17 cellular contexts compared by ENCODE assay signal in the genomic region with DNA sequence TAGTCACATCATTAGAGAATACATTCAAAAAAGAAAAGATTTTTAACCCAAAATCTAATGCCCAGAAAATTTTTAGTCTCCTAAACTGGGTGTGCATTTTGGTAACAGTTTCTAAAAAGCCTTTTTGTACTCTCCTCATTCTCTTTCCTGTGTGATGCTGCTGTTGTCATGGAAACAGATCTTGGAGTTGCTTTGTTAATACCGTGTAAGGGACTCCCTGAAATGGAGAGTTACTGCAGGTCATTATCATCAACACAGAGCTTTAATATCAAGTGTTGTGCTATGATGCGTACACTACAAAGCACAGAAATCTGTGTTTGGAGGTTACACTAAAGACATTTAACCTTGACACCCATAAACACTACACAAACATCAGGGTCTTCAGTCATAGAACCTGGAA.
A peak's percentile ranks its signal among the peaks of the same experiment; 100 is the strongest.
DNase-seq lines count a peak whose midpoint lies in the region; ATAC-seq and TF ChIP-seq lines count a peak whose summit lies in the region.
"Had no signal": no experiment of that assay in that cellular context is flagged by ENCODE, and none has a peak within 500 bp of the region (broad histone marks: within the 10 kb centered on the region; RNA-seq: fewer than 3 reads in every experiment).

No MANE protein-coding gene starts in this region.

- no peak for ATAC-seq in naive thymus-derived CD4-positive, alpha-beta T cell
- no peak for ATAC-seq in heart right ventricle
- ATAC-seq: activated T-cell treated with anti-CD3 and anti-CD28 coated beads, Interleukin-2, amount 50 U/mL, for 72 hours; CD8-positive, alpha-beta T cell; left cardiac atrium had no signal

- H4K20me1 ChIP-seq in Karpas-422 (ENCODE audit: insufficient read depth, low read depth, low read length) (no peaks in the 10 kb centered on the region), PC-9 (ENCODE audit: insufficient read depth) (no peaks in the 10 kb centered on the region)

- H3K4me3 ChIP-seq in Karpas-422 (ENCODE audit: low read length) (no peak overlapping the region), heart right ventricle (no peak overlapping the region), PC-9 (no peak overlapping the region)
- no peak overlapping the region for H3K4me3 ChIP-seq in naive thymus-derived CD4-positive, alpha-beta T cell (ENCODE audit: low read length)
- H3K4me3 ChIP-seq: esophagus squamous epithelium had no signal

- H3K9me3 ChIP-seq in Karpas-422 (ENCODE audit: low read length) (no peaks in the 10 kb centered on the region), heart right ventricle (no peaks in the 10 kb centered on the region), PC-9 (ENCODE audit: insufficient read depth, low read depth) (no peaks in the 10 kb centered on the region)
- no peaks in the 10 kb centered on the region for H3K9me3 ChIP-seq in naive thymus-derived CD4-positive, alpha-beta T cell (ENCODE audit: control insufficient read depth in 2 of 3, low read length in 3 of 3)
- H3K9me3 ChIP-seq: esophagus squamous epithelium had no signal

- H3K9ac ChIP-seq in Karpas-422 (ENCODE audit: low read length): no peak overlapping the region

- peaks cover 29% of the 10 kb centered on the region for H3K4me1 ChIP-seq in Karpas-422 (ENCODE audit: low read length)
- H3K4me1 ChIP-seq in naive thymus-derived CD4-positive, alpha-beta T cell (ENCODE audit: control insufficient read depth in 2 of 2, insufficient read depth in 2 of 2, low read length in 2 of 2): no peaks in the 10 kb centered on the region
- peaks cover 0 to 18% (median 7%) of the 10 kb centered on the region in 9 donors for H3K4me1 ChIP-seq in heart right ventricle
- H3K4me1 ChIP-seq in PC-9 (replicated peaks; ENCODE audit: insufficient read depth): peaks cover 16% of the 10 kb centered on the region

- peaks cover 3% of the 10 kb centered on the region; the same call in 1 of the 2 replicates for H3K27me3 ChIP-seq in Karpas-422 (ENCODE audit: low read length)
- H3K27me3 ChIP-seq in naive thymus-derived CD4-positive, alpha-beta T cell (ENCODE audit: control insufficient read depth in 2 of 2, insufficient read depth in 2 of 2, low read length in 2 of 2): no peaks in the 10 kb centered on the region
- no peaks in the 10 kb centered on the region for H3K27me3 ChIP-seq in heart right ventricle
- no peaks in the 10 kb centered on the region for H3K27me3 ChIP-seq in PC-9 (ENCODE audit: insufficient read depth, low read depth)
- H3K27me3 ChIP-seq: esophagus squamous epithelium had no signal

- intact Hi-C loops in naive thymus-derived CD4-positive, alpha-beta T cell (cut with micrococcal nuclease): no loop called here
- intact Hi-C loops in heart right ventricle (cut with DNase I) (no loop called here), PC-9 (cut with micrococcal nuclease; ENCODE audit: unreplicated experiment) (no loop called here)

- TF ChIP-seq CTCF in heart right ventricle (IDR thresholded peaks at IDR 0.05) (no peak), PC-9 (conservative IDR thresholded peaks at IDR 0.05) (no peak)

- DNase-seq in NCI-H1436 (lab: John Stamatoyannopoulos, UW) (peak; percentile 11), NCI-H1436 treated with DMSO at 0.1 percent for 48 hours (lab: John Stamatoyannopoulos, UW) (no peak), Karpas-422 (no peak), heart right ventricle (no peak), PC-9 (no peak), ecto neural progenitor cell (ENCODE audit: low spot score) (no peak)
- DNase-seq in naive thymus-derived CD4-positive, alpha-beta T cell: peak in 2 of 9 donors; percentile 17 to 21
- DNase-seq: activated CD4-positive, alpha-beta T cell treated with anti-CD3 and anti-CD28 coated beads for 4 hours; activated T-cell treated with anti-CD3 and anti-CD28 coated beads, Interleukin-2, amount 50 U/mL, for 72 hours; aorta; CD8-positive, alpha-beta T cell; cortex of kidney; esophagus squamous epithelium; left cardiac atrium; NCI-H526 treated with DMSO at 0.1 percent for 48 hours; stimulated activated CD4-positive, alpha-beta T cell treated with anti-CD3 and anti-CD28 coated beads, Interleukin-12 subunit alpha, Interleukin-12 subunit beta, amount 100 ng/mL, for 4 hours had no signal

- peak overlapping the region; percentile 17 for H3K4me3 Mint-ChIP-seq in activated naive CD8-positive, alpha-beta T cell
- H3K4me3 Mint-ChIP-seq in naive thymus-derived CD4-positive, alpha-beta T cell: no peak overlapping the region
- H3K4me3 Mint-ChIP-seq: CD8-positive, alpha-beta T cell had no signal

- no peaks in the 10 kb centered on the region for H3K36me3 ChIP-seq in Karpas-422 (ENCODE audit: insufficient read depth, low read length)
- peaks cover 0 to 14% (median 0%) of the 10 kb centered on the region in 3 experiments for H3K36me3 ChIP-seq in naive thymus-derived CD4-positive, alpha-beta T cell (ENCODE audit: control insufficient read depth in 2 of 3, insufficient read depth in 3 of 3, low read length in 3 of 3)
- peaks cover 0 to 4% (median 0%) of the 10 kb centered on the region in 9 donors for H3K36me3 ChIP-seq in heart right ventricle
- H3K36me3 ChIP-seq in PC-9 (ENCODE audit: low read depth): no peaks in the 10 kb centered on the region
- H3K36me3 ChIP-seq: esophagus squamous epithelium had no signal

- H3K9me3 Mint-ChIP-seq in activated naive CD8-positive, alpha-beta T cell (ENCODE audit: low read depth): no peaks in the 10 kb centered on the region
- peaks cover 0 to 4% (median 0%) of the 10 kb centered on the region in 11 donors for H3K9me3 Mint-ChIP-seq in naive thymus-derived CD4-positive, alpha-beta T cell
- H3K9me3 Mint-ChIP-seq: activated T-cell treated with anti-CD3 and anti-CD28 coated beads, Interleukin-2, amount 50 U/mL, for 72 hours; CD8-positive, alpha-beta T cell had no signal

- 50 to 76% methylated on average over 2 of the region's 2 CpGs for WGBS in heart right ventricle, 2 donors

- CTCF ChIA-PET in naive thymus-derived CD4-positive, alpha-beta T cell (lab: Charles Lee): no interaction called here
- CTCF ChIA-PET in PC-9 (lab: Charles Lee): no interaction called here

- H3K27me3 Mint-ChIP-seq in activated naive CD8-positive, alpha-beta T cell: no peaks in the 10 kb centered on the region
- H3K27me3 Mint-ChIP-seq in naive thymus-derived CD4-positive, alpha-beta T cell: no peaks in the 10 kb centered on the region

- H3K79me2 ChIP-seq in Karpas-422 (ENCODE audit: low read length): no peaks in the 10 kb centered on the region
- H3K79me2 ChIP-seq in PC-9 (ENCODE audit: low read depth): peaks cover 4% of the 10 kb centered on the region; the same call in 1 of the 2 replicates

- H3K27ac ChIP-seq in Karpas-422 (ENCODE audit: low read length): no peak overlapping the region
- no peak overlapping the region for H3K27ac ChIP-seq in naive thymus-derived CD4-positive, alpha-beta T cell (ENCODE audit: low read depth, low read length)
- H3K27ac ChIP-seq in heart right ventricle: no peak overlapping the region
- H3K27ac ChIP-seq in PC-9: no peak overlapping the region
- H3K27ac ChIP-seq: esophagus squamous epithelium had no signal

- BruUV-seq in PC-9 (replicated peaks; lab: Mats Ljungman, UMichigan): no TSS peak

- H3K9me2 ChIP-seq in Karpas-422 (replicated peaks; ENCODE audit: insufficient read depth, low read length): no peaks in the 10 kb centered on the region
- H3K9me2 ChIP-seq in PC-9 (ENCODE audit: insufficient read depth): no peaks in the 10 kb centered on the region

- POLR2A ChIA-PET in naive thymus-derived CD4-positive, alpha-beta T cell (lab: Charles Lee): interaction anchor here (0.6 kb wide), 1 partner anchor 9 kb away, joined by 5 read pairs; no protein-coding TSS in a partner anchor
- POLR2A ChIA-PET in PC-9 (lab: Charles Lee; ENCODE audit: unreplicated experiment): no interaction called here

- H2AFZ ChIP-seq in Karpas-422 (ENCODE audit: low read length) (no peak overlapping the region), PC-9 (no peak overlapping the region)

- H3K36me3 Mint-ChIP-seq in activated naive CD8-positive, alpha-beta T cell: peaks cover 13% of the 10 kb centered on the region
- peaks cover 4 to 57% (median 29%) of the 10 kb centered on the region in 5 donors for H3K36me3 Mint-ChIP-seq in naive thymus-derived CD4-positive, alpha-beta T cell

- no peaks in the 10 kb centered on the region for H3F3A ChIP-seq in PC-9 (ENCODE audit: insufficient read depth, low read depth)

- H3K27ac Mint-ChIP-seq in activated naive CD8-positive, alpha-beta T cell: peak overlapping the region; percentile 84
- peak overlapping the region in 7 of 9 donors; percentile 15 to 74 (median 63) for H3K27ac Mint-ChIP-seq in naive thymus-derived CD4-positive, alpha-beta T cell
- H3K27ac Mint-ChIP-seq: CD8-positive, alpha-beta T cell had no signal

- H3K4me1 Mint-ChIP-seq in activated naive CD8-positive, alpha-beta T cell (ENCODE audit: low read depth): peaks cover 75% of the 10 kb centered on the region
- H3K4me1 Mint-ChIP-seq in naive thymus-derived CD4-positive, alpha-beta T cell: peaks cover 17 to 82% (median 70%) of the 10 kb centered on the region in 7 donors

- H3K4me2 ChIP-seq in Karpas-422 (ENCODE audit: low read depth, low read length, poor library complexity, severe bottlenecking): peak overlapping the region; percentile 50
- H3K4me2 ChIP-seq in PC-9: no peak overlapping the region
